9 cellular contexts compared by ENCODE assay signal in the genomic region with DNA sequence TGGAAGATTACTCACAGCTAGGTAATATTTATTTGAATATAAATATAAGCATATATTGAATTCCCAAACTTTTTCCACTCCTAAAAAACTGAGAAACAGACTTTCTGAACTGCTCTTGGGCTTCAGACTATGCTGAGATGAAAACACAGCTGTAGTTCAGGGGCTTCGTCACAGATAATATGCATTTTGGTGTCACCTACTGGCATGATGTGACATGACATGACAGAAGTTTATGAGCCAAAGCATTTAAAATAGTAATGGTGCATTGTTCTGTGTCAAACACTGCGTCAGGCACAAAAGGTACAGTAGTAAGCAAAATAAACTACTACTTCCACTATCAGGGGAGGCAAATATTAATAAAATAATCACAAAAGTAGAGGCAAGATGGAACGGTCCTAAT.
DNase-seq lines count a peak whose midpoint lies in the region; ATAC-seq and TF ChIP-seq lines count a peak whose summit lies in the region.
"Had no signal": no experiment of that assay in that cellular context is flagged by ENCODE, and none has a peak within 500 bp of the region (broad histone marks: within the 10 kb centered on the region; RNA-seq: fewer than 3 reads in every experiment).

No MANE protein-coding gene starts in this region.

- intact Hi-C loops in Right ventricle myocardium superior (cut with DNase I) (no loop called here), Right ventricle myocardium inferior (cut with DNase I) (loop anchor here (5.0 kb wide), 2 partner anchors 81 to 246 kb away; no protein-coding TSS in a partner anchor)

- TF ChIP-seq CTCF in HFF-Myc (IDR thresholded peaks at IDR 0.05; ENCODE audit: low read depth, low read length, missing control alignments) (peak; percentile 34), liver (IDR thresholded peaks at IDR 0.05; ENCODE audit: low read depth, low read length, missing input control) (peak; percentile 57)

- no peaks in the 10 kb centered on the region for H3K27me3 Mint-ChIP-seq in activated naive CD4-positive, alpha-beta T cell treated with anti-CD3 and anti-CD28 coated beads, Interleukin-2, amount 10 ng/mL, durations not matched to agents 7 days and 5 days

- peaks cover 0 to 2% (median 0%) of the 10 kb centered on the region in 4 donors for H3K4me1 ChIP-seq in liver (ENCODE audit: control insufficient read depth in 4 of 4, insufficient read depth in 4 of 4, low read length in 3 of 4)

- no peak overlapping the region for H3K27ac Mint-ChIP-seq in activated naive CD4-positive, alpha-beta T cell treated with anti-CD3 and anti-CD28 coated beads, Interleukin-2, amount 10 ng/mL, durations not matched to agents 7 days and 5 days
- H3K27ac Mint-ChIP-seq: dendritic cell treated with granulocyte-macrophage colony-stimulating factor and Interleukin-4, amounts not matched to agents 40 ng/mL and 50 ng/mL, for 4 days had no signal

- WGBS in liver = 24% methylated on average over 3 of the region's 3 CpGs

- peak; percentile 75 to 80 for TF ChIP-seq RAD21 in liver (IDR thresholded peaks at IDR 0.05)

- H3K4me1 Mint-ChIP-seq in activated naive CD4-positive, alpha-beta T cell treated with anti-CD3 and anti-CD28 coated beads, Interleukin-2, amount 10 ng/mL, durations not matched to agents 7 days and 5 days = peaks cover 13% of the 10 kb centered on the region

- no peak overlapping the region for H3K4me3 ChIP-seq in HFF-Myc (replicated peaks; ENCODE audit: low read depth, low read length)
- H3K4me3 ChIP-seq in liver (ENCODE audit: low read depth in 1 of 3, low read length in 3 of 3) = no peak overlapping the region

- H3K36me3 Mint-ChIP-seq in activated naive CD4-positive, alpha-beta T cell treated with anti-CD3 and anti-CD28 coated beads, Interleukin-2, amount 10 ng/mL, durations not matched to agents 7 days and 5 days = no peaks in the 10 kb centered on the region

- no peaks in the 10 kb centered on the region for H3K36me3 ChIP-seq in liver (ENCODE audit: control insufficient read depth in 4 of 4, insufficient read depth in 3 of 4, low read depth in 1 of 4, low read length in 3 of 4)

- no peak overlapping the region for H3K27ac ChIP-seq in liver (ENCODE audit: low read depth in 1 of 2, low read length in 2 of 2)

- ATAC-seq in Right ventricle myocardium superior (ENCODE audit: poor library complexity) (peak; percentile 75), Right ventricle myocardium inferior (no peak)

- no peaks in the 10 kb centered on the region for H3K9me3 ChIP-seq in liver (ENCODE audit: control insufficient read depth in 4 of 4, low read length in 3 of 4)

- CTCF ChIA-PET in activated naive CD4-positive, alpha-beta T cell treated with anti-CD3 and anti-CD28 coated beads, Interleukin-2, amount 10 ng/mL, durations not matched to agents 7 days and 5 days (lab: Charles Lee) = interaction anchor here (0.7 to 4.6 kb wide), 9 partner anchors 8 to 959 kb away, joined by 3 to 24 read pairs (median 4); no protein-coding TSS in a partner anchor

- DNase-seq in Right ventricle myocardium superior (no peak), Right ventricle myocardium inferior (ENCODE audit: missing footprints) (no peak), HFF-Myc (ENCODE audit: extremely low read depth, low read depth) (peak; percentile 36), NCI-H1694 treated with DMSO at 0.1 percent for 48 hours (lab: John Stamatoyannopoulos, UW) (peak; percentile 24), astrocyte of the hippocampus (ENCODE audit: low read depth, low spot score) (peak; percentile 33), NK-92 (lab: John Stamatoyannopoulos, UW; ENCODE audit: unreplicated experiment) (no peak)
- DNase-seq in activated naive CD4-positive, alpha-beta T cell treated with anti-CD3 and anti-CD28 coated beads, Interleukin-2, amount 10 ng/mL, durations not matched to agents 7 days and 5 days = no peak

- no peaks in the 10 kb centered on the region for H3K9me3 Mint-ChIP-seq in activated naive CD4-positive, alpha-beta T cell treated with anti-CD3 and anti-CD28 coated beads, Interleukin-2, amount 10 ng/mL, durations not matched to agents 7 days and 5 days
- H3K9me3 Mint-ChIP-seq: dendritic cell treated with granulocyte-macrophage colony-stimulating factor and Interleukin-4, amounts not matched to agents 40 ng/mL and 50 ng/mL, for 4 days had no signal

- H3K4me3 Mint-ChIP-seq in activated naive CD4-positive, alpha-beta T cell treated with anti-CD3 and anti-CD28 coated beads, Interleukin-2, amount 10 ng/mL, durations not matched to agents 7 days and 5 days = no peak overlapping the region
- H3K4me3 Mint-ChIP-seq: dendritic cell treated with granulocyte-macrophage colony-stimulating factor and Interleukin-4, amounts not matched to agents 40 ng/mL and 50 ng/mL, for 4 days had no signal

- no peak overlapping the region for H3K9ac ChIP-seq in liver (ENCODE audit: low read depth in 1 of 2, low read length in 2 of 2)

- no peaks in the 10 kb centered on the region for H3K27me3 ChIP-seq in liver (ENCODE audit: control insufficient read depth in 4 of 4, insufficient read depth in 4 of 4, low read length in 3 of 4)

TF ChIP-seq in liver, 16 proteins besides CTCF, POLR2A, EP300 and RAD21:
- TF ChIP-seq, protein P1, sequence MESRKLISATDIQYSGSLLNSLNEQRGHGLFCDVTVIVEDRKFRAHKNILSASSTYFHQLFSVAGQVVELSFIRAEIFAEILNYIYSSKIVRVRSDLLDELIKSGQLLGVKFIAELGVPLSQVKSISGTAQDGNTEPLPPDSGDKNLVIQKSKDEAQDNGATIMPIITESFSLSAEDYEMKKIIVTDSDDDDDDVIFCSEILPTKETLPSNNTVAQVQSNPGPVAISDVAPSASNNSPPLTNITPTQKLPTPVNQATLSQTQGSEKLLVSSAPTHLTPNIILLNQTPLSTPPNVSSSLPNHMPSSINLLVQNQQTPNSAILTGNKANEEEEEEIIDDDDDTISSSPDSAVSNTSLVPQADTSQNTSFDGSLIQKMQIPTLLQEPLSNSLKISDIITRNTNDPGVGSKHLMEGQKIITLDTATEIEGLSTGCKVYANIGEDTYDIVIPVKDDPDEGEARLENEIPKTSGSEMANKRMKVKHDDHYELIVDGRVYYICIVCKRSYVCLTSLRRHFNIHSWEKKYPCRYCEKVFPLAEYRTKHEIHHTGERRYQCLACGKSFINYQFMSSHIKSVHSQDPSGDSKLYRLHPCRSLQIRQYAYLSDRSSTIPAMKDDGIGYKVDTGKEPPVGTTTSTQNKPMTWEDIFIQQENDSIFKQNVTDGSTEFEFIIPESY (IDR thresholded peaks at IDR 0.05) = no peak
- TF ChIP-seq JUND (IDR thresholded peaks at IDR 0.05) (no peak), YY1 (IDR thresholded peaks at IDR 0.05) (peak; percentile 27), GABPA (IDR thresholded peaks at IDR 0.05 in 1 of 2, conservative IDR thresholded peaks at IDR 0.05 in 1 of 2) (no peak), RXRA (IDR thresholded peaks at IDR 0.05) (no peak), HNF4G (IDR thresholded peaks at IDR 0.05) (no peak)

Comparison
In these comparisons a context has a peak if more than half of its experiments do, and no peak if none do; other contexts are left out.
1. DNase-seq: peak in HFF-Myc (single experiment), NCI-H1694 treated with DMSO at 0.1 percent for 48 hours (single experiment) and astrocyte of the hippocampus (single experiment); none in Right ventricle myocardium superior (single experiment), Right ventricle myocardium inferior (single experiment), activated naive CD4-positive, alpha-beta T cell treated with anti-CD3 and anti-CD28 coated beads, Interleukin-2, amount 10 ng/mL, durations not matched to agents 7 days and 5 days (single experiment) and NK-92 (single experiment).